22 cellular contexts compared by ENCODE assay signal in the genomic region with DNA sequence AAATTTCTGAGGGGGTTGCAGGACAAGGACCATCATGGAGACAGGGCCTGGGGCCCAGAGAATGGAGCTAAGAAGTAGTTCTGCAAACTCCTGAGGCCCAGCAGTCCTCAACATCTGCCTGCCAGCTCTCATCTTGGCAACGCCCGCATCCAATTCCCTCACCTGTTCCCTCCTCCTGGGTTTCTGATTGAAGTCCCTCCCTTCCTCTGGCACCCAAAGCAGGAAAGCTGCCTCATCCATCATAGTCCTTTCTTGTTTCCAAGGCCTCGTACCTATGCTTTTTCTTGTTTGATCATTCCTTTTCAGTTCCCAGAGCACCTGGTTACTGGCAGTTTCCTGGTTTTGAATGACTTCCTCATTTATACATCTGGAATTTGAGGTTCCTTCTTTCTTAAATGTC.
DNase-seq lines count a peak whose midpoint lies in the region; ATAC-seq and TF ChIP-seq lines count a peak whose summit lies in the region.
"Had no signal": no experiment of that assay in that cellular context is flagged by ENCODE, and none has a peak within 500 bp of the region (broad histone marks: within the 10 kb centered on the region; RNA-seq: fewer than 3 reads in every experiment).

No MANE protein-coding gene starts in this region.

- H3K4me3 ChIP-seq in esophagus muscularis mucosa: no peak overlapping the region
- H3K4me3 ChIP-seq in colonic mucosa: no peak overlapping the region
- H3K4me3 ChIP-seq: BLaER1, GM12878 had no signal

- 67% methylated on average over 3 of the region's 3 CpGs for WGBS in esophagus muscularis mucosa

- H3K9ac ChIP-seq in colonic mucosa (ENCODE audit: low read depth in 2 of 2, low read length in 2 of 2): no peak overlapping the region
- H3K9ac ChIP-seq: BLaER1 had no signal

- DNase-seq in NCI-H69 (lab: John Stamatoyannopoulos, UW): peak; percentile 68
- peak; percentile 53 for DNase-seq in esophagus muscularis mucosa (ENCODE audit: extremely low spot score)
- no peak for DNase-seq in effector CD4-positive, alpha-beta T cell
- no peak for DNase-seq in colonic mucosa
- DNase-seq: 8988T; ACHN; BE2C; C1 segment of cervical spinal cord; CD4-positive, alpha-beta memory T cell; CD4-positive, CD25-positive, alpha-beta regulatory T cell; CD8-positive, alpha-beta memory T cell; COR-L47; DMS 273 treated with DMSO at 0.1 percent for 48 hours; DMS153; DMS53; DMS79; DND-41; EL; GDM1 had no signal

- TF ChIP-seq CTCF in esophagus muscularis mucosa (IDR thresholded peaks at IDR 0.05): no peak
- TF ChIP-seq CTCF in colonic mucosa (IDR thresholded peaks at IDR 0.05): no peak

- H3K27me3 ChIP-seq in esophagus muscularis mucosa: no peaks in the 10 kb centered on the region
- H3K27me3 ChIP-seq in colonic mucosa: no peaks in the 10 kb centered on the region
- H3K27me3 ChIP-seq: BE2C, BLaER1 had no signal

- no peaks in the 10 kb centered on the region for H3K36me3 ChIP-seq in esophagus muscularis mucosa
- H3K36me3 ChIP-seq in colonic mucosa: no peaks in the 10 kb centered on the region
- H3K36me3 ChIP-seq: BE2C, BLaER1 had no signal

- no peak for ATAC-seq in HG03139 (IDR thresholded peaks at IDR 0.05; ENCODE audit: unreplicated experiment)
- ATAC-seq: GM12878 had no signal

- H3K4me1 ChIP-seq in esophagus muscularis mucosa (no peaks in the 10 kb centered on the region), colonic mucosa (no peaks in the 10 kb centered on the region)
- H3K4me1 ChIP-seq: BE2C, BLaER1 had no signal

- H3K9me3 ChIP-seq in esophagus muscularis mucosa: no peaks in the 10 kb centered on the region
- H3K9me3 ChIP-seq in colonic mucosa: no peaks in the 10 kb centered on the region
- H3K9me3 ChIP-seq: BE2C had no signal

- no peak overlapping the region for H3K27ac ChIP-seq in esophagus muscularis mucosa (replicated peaks in 1 of 4)
- H3K27ac ChIP-seq in colonic mucosa: no peak overlapping the region
- H3K27ac ChIP-seq: BLaER1 had no signal

- intact Hi-C loops in esophagus muscularis mucosa (cut with DNase I): no loop called here
- intact Hi-C loops in colonic mucosa (cut with DNase I): no loop called here

- TF ChIP-seq POLR2A in esophagus muscularis mucosa (IDR thresholded peaks at IDR 0.05; ENCODE audit: low read depth): no peak

- no peak for TF ChIP-seq EP300 in esophagus muscularis mucosa (IDR thresholded peaks at IDR 0.05)

Comparison
In these comparisons a context has a peak if more than half of its experiments do, and no peak if none do; other contexts are left out.
1. DNase-seq: peak in NCI-H69 (single experiment) and esophagus muscularis mucosa (single experiment); none in effector CD4-positive, alpha-beta T cell (single experiment) and colonic mucosa (single experiment).